7 cellular contexts compared by ENCODE assay signal in genomic region chr22:24271406-24271760, GRCh38. TPM values are rescaled to one million over a fixed set of nuclear protein-coding genes. Genes with fewer than 3 reads are reported as not detected.
DNase-seq lines count a peak whose midpoint lies in the region; ATAC-seq lines count a peak whose summit lies in the region.

No MANE protein-coding gene starts in this region.

- no peaks in the 10 kb centered on the region for H3K27me3 ChIP-seq in iPS DF 6.9 (ENCODE audit: control insufficient read depth, insufficient read depth, low read length)

- no peaks in the 10 kb centered on the region for H3K9me3 ChIP-seq in iPS DF 6.9 (ENCODE audit: control insufficient read depth, insufficient read depth, low read length)

- H3K4me3 ChIP-seq in iPS DF 6.9 (ENCODE audit: low read length) = peak overlapping the region; percentile 91

- no peaks in the 10 kb centered on the region for H3K4me1 ChIP-seq in iPS DF 6.9 (ENCODE audit: control insufficient read depth, insufficient read depth, low read length)

- POLR2A ChIA-PET in activated CD8-positive, alpha-beta T cell treated with anti-CD3 and anti-CD28 coated beads, Interleukin-2, amount 10 ng/mL, durations not matched to agents 7 days and 5 days (lab: Charles Lee) = interaction anchor here (0.7 kb wide), 2 partner anchors 225 to 378 kb away, joined by 3 read pairs; no protein-coding TSS in a partner anchor

- peak overlapping the region; percentile 85 for H3K27ac Mint-ChIP-seq in activated CD8-positive, alpha-beta T cell treated with anti-CD3 and anti-CD28 coated beads, Interleukin-2, amount 10 ng/mL, durations not matched to agents 7 days and 5 days
- peak overlapping the region; percentile 77 for H3K27ac Mint-ChIP-seq in stimulated activated memory B cell treated with anti-CD40 and anti-IgM and Interleukin-4, amounts not matched to agents 10 μg/mL and 1 μg/mL and 100 μg/mL, for 72 hours

- H3K9me3 Mint-ChIP-seq in activated CD8-positive, alpha-beta T cell treated with anti-CD3 and anti-CD28 coated beads, Interleukin-2, amount 10 ng/mL, durations not matched to agents 7 days and 5 days (ENCODE audit: insufficient read depth) = no peaks in the 10 kb centered on the region
- H3K9me3 Mint-ChIP-seq in stimulated activated memory B cell treated with anti-CD40 and anti-IgM and Interleukin-4, amounts not matched to agents 10 μg/mL and 1 μg/mL and 100 μg/mL, for 72 hours = no peaks in the 10 kb centered on the region

- DNase-seq in activated CD8-positive, alpha-beta T cell treated with anti-CD3 and anti-CD28 coated beads, Interleukin-2, amount 10 ng/mL, durations not matched to agents 7 days and 5 days = no peak
- DNase-seq in iPS DF 6.9 (ENCODE audit: low read depth, low spot score) = no peak
- no peak for DNase-seq in SHP77 (lab: John Stamatoyannopoulos, UW)
- DNase-seq in NCI-H1048 (lab: John Stamatoyannopoulos, UW) = no peak
- DNase-seq in SIG-M5 (lab: John Stamatoyannopoulos, UW) = no peak

- H3K4me3 Mint-ChIP-seq in activated CD8-positive, alpha-beta T cell treated with anti-CD3 and anti-CD28 coated beads, Interleukin-2, amount 10 ng/mL, durations not matched to agents 7 days and 5 days = peak overlapping the region; percentile 87
- peak overlapping the region; percentile 92 for H3K4me3 Mint-ChIP-seq in stimulated activated memory B cell treated with anti-CD40 and anti-IgM and Interleukin-4, amounts not matched to agents 10 μg/mL and 1 μg/mL and 100 μg/mL, for 72 hours

- H3K36me3 Mint-ChIP-seq in activated CD8-positive, alpha-beta T cell treated with anti-CD3 and anti-CD28 coated beads, Interleukin-2, amount 10 ng/mL, durations not matched to agents 7 days and 5 days (ENCODE audit: low read depth) = peaks cover 13% of the 10 kb centered on the region
- H3K36me3 Mint-ChIP-seq in stimulated activated memory B cell treated with anti-CD40 and anti-IgM and Interleukin-4, amounts not matched to agents 10 μg/mL and 1 μg/mL and 100 μg/mL, for 72 hours = no peaks in the 10 kb centered on the region

- no peak overlapping the region for H3K27ac ChIP-seq in iPS DF 6.9 (ENCODE audit: low read length)

- CTCF ChIA-PET in activated CD8-positive, alpha-beta T cell treated with anti-CD3 and anti-CD28 coated beads, Interleukin-2, amount 10 ng/mL, durations not matched to agents 7 days and 5 days (lab: Charles Lee) = interaction anchor here (1.0 to 1.3 kb wide), 2 partner anchors 29 to 113 kb away, joined by 3 to 4 read pairs; no protein-coding TSS in a partner anchor

- H3K27me3 Mint-ChIP-seq in activated CD8-positive, alpha-beta T cell treated with anti-CD3 and anti-CD28 coated beads, Interleukin-2, amount 10 ng/mL, durations not matched to agents 7 days and 5 days (ENCODE audit: low read depth) = no peaks in the 10 kb centered on the region
- H3K27me3 Mint-ChIP-seq in stimulated activated memory B cell treated with anti-CD40 and anti-IgM and Interleukin-4, amounts not matched to agents 10 μg/mL and 1 μg/mL and 100 μg/mL, for 72 hours = no peaks in the 10 kb centered on the region

- no peaks in the 10 kb centered on the region for H3K36me3 ChIP-seq in iPS DF 6.9 (ENCODE audit: control insufficient read depth, insufficient read depth, low read length)

- no CpG with 5 or more reads among the region's 22 CpGs for WGBS in iPS DF 6.9 (ENCODE audit: insufficient coverage, insufficient read length)

- peaks cover 41% of the 10 kb centered on the region for H3K4me1 Mint-ChIP-seq in activated CD8-positive, alpha-beta T cell treated with anti-CD3 and anti-CD28 coated beads, Interleukin-2, amount 10 ng/mL, durations not matched to agents 7 days and 5 days (ENCODE audit: low read depth)
- peaks cover 40% of the 10 kb centered on the region for H3K4me1 Mint-ChIP-seq in stimulated activated memory B cell treated with anti-CD40 and anti-IgM and Interleukin-4, amounts not matched to agents 10 μg/mL and 1 μg/mL and 100 μg/mL, for 72 hours

- ATAC-seq in HG02610 (IDR thresholded peaks at IDR 0.05; ENCODE audit: unreplicated experiment) = peak; percentile 12
- ATAC-seq in activated CD8-positive, alpha-beta T cell treated with anti-CD3 and anti-CD28 coated beads, Interleukin-2, amount 10 ng/mL, durations not matched to agents 7 days and 5 days = no peak
- ATAC-seq in stimulated activated memory B cell treated with anti-CD40 and anti-IgM and Interleukin-4, amounts not matched to agents 10 μg/mL and 1 μg/mL and 100 μg/mL, for 72 hours = no peak

RNA-seq across cellular contexts. Expression of gene SPECC1L, which starts 0.8 kb away (rescaled TPM):
- 10 to 100 TPM; 57.6 to 59.7 TPM for total RNA-seq in activated CD8-positive, alpha-beta T cell treated with anti-CD3 and anti-CD28 coated beads, Interleukin-2, amount 10 ng/mL, durations not matched to agents 7 days and 5 days

RNA-seq across cellular contexts. Expression of gene GGT5, which starts 26.5 kb away (rescaled TPM):
- total RNA-seq in activated CD8-positive, alpha-beta T cell treated with anti-CD3 and anti-CD28 coated beads, Interleukin-2, amount 10 ng/mL, durations not matched to agents 7 days and 5 days = under 1 TPM; 0.29 to 0.44 TPM
